8 cellular contexts compared by ENCODE assay signal in genomic region chr7:128167316-128167691, GRCh38.
DNase-seq lines count a peak whose midpoint lies in the region; ATAC-seq and TF ChIP-seq lines count a peak whose summit lies in the region.

No MANE protein-coding gene starts in this region.

- H3K27me3 ChIP-seq in AG04450 (ENCODE audit: control insufficient read depth, insufficient read depth, low read length) (peaks cover 63% of the 10 kb centered on the region), mammary epithelial cell (ENCODE audit: insufficient read depth, low read length) (peaks cover 6% of the 10 kb centered on the region)

- H3K27me3 Mint-ChIP-seq in stimulated activated memory B cell treated with anti-CD40 and anti-IgM and Interleukin-4, amounts not matched to agents 10 μg/mL and 1 μg/mL and 100 μg/mL, for 72 hours = peaks cover 70% of the 10 kb centered on the region

- H3K4me3 Mint-ChIP-seq in stimulated activated memory B cell treated with anti-CD40 and anti-IgM and Interleukin-4, amounts not matched to agents 10 μg/mL and 1 μg/mL and 100 μg/mL, for 72 hours = peak overlapping the region; percentile 80

- intact Hi-C loops in mammary epithelial cell (cut with micrococcal nuclease) = no loop called here

- BruUV-seq in mammary epithelial cell (replicated peaks; lab: Mats Ljungman, UMichigan) = no TSS peak

- peaks cover 7% of the 10 kb centered on the region for H3K36me3 Mint-ChIP-seq in stimulated activated memory B cell treated with anti-CD40 and anti-IgM and Interleukin-4, amounts not matched to agents 10 μg/mL and 1 μg/mL and 100 μg/mL, for 72 hours

- peaks cover 51% of the 10 kb centered on the region for H3K4me1 ChIP-seq in mammary epithelial cell (ENCODE audit: insufficient read depth, low read length)

- TF ChIP-seq CTCF in AG04450 (IDR thresholded peaks at IDR 0.05; ENCODE audit: low read depth, low read length) (no peak), GM20000 (IDR thresholded peaks at IDR 0.05; ENCODE audit: extremely low read depth, missing control alignments) (no peak), mammary epithelial cell (conservative IDR thresholded peaks at IDR 0.05 in 1 of 2, IDR thresholded peaks at IDR 0.05 in 1 of 2; ENCODE audit: extremely low read depth in 1 of 2, insufficient read depth in 1 of 2, low read depth in 1 of 2, low read length in 2 of 2) (no peak)

- CTCF ChIA-PET in AG04450 (lab: Charles Lee) (no interaction called here), mammary epithelial cell (lab: Charles Lee; ENCODE audit: low non-redundant PET) (no interaction called here)

- in situ Hi-C loops in mammary epithelial cell (cut with MboI; ENCODE audit: low sequenced_read_pairs in 2 of 2) = no loop called here

- POLR2A ChIA-PET in AG04450 (lab: Yijun Ruan, JAX) = no interaction called here

- DNase-seq in AG04450 (ENCODE audit: low read depth, low spot score) (no peak), GM20000 (ENCODE audit: low spot score) (peak; percentile 69), NCI-H748 (lab: John Stamatoyannopoulos, UW; ENCODE audit: unreplicated experiment) (peak; percentile 89), mammary epithelial cell (peak; percentile 52), kidney glomerular epithelial cell (lab: John Stamatoyannopoulos, UW) (peak; percentile 35)

- H3K27ac ChIP-seq in AG04450 (ENCODE audit: low read depth, low read length) (no peak overlapping the region), mammary epithelial cell (ENCODE audit: insufficient read depth, low read depth, low read length) (no peak overlapping the region)

- peaks cover 55% of the 10 kb centered on the region for H3K4me1 Mint-ChIP-seq in stimulated activated memory B cell treated with anti-CD40 and anti-IgM and Interleukin-4, amounts not matched to agents 10 μg/mL and 1 μg/mL and 100 μg/mL, for 72 hours

- H4K20me1 ChIP-seq in mammary epithelial cell (ENCODE audit: insufficient read depth, low read length) = no peaks in the 10 kb centered on the region

- peak overlapping the region; percentile 90 for H3K4me2 ChIP-seq in mammary epithelial cell (ENCODE audit: insufficient read depth, low read depth, low read length)

- H3K36me3 ChIP-seq in mammary epithelial cell (ENCODE audit: insufficient read depth, low read length) = no peaks in the 10 kb centered on the region

- peak overlapping the region; percentile 37 for H3K4me3 ChIP-seq in AG04450 (ENCODE audit: low read depth, low read length)
- peak overlapping the region; percentile 35 to 57 (median 49) for H3K4me3 ChIP-seq in mammary epithelial cell (replicated peaks in 1 of 3; ENCODE audit: insufficient read depth in 1 of 3, low read depth in 2 of 3, low read length in 3 of 3)

- H2AFZ ChIP-seq in mammary epithelial cell (ENCODE audit: low read depth, low read length) = peak overlapping the region; percentile 73

- dilution Hi-C loops in mammary epithelial cell (cut with HindIII; ENCODE audit: low sequenced_read_pairs) = no loop called here

- no peaks in the 10 kb centered on the region for H3K79me2 ChIP-seq in mammary epithelial cell (ENCODE audit: insufficient read depth, low read length)

- H3K9me3 ChIP-seq in AG04450 (ENCODE audit: control insufficient read depth, insufficient read depth, low read length) = no peaks in the 10 kb centered on the region; the same call in 1 of the 2 replicates
- H3K9me3 ChIP-seq in mammary epithelial cell (replicated peaks; ENCODE audit: insufficient read depth, low read length) = no peaks in the 10 kb centered on the region

- ATAC-seq in stimulated activated memory B cell treated with anti-CD40 and anti-IgM and Interleukin-4, amounts not matched to agents 10 μg/mL and 1 μg/mL and 100 μg/mL, for 72 hours = peak; percentile 51
- ATAC-seq in HG03159 (IDR thresholded peaks at IDR 0.05; ENCODE audit: unreplicated experiment) (no peak), HG02840 (IDR thresholded peaks at IDR 0.05; ENCODE audit: low FRiP score, unreplicated experiment) (no peak)

- peak overlapping the region; percentile 47 for H3K9ac ChIP-seq in mammary epithelial cell (ENCODE audit: insufficient read depth, low read length)

- H3K9me3 Mint-ChIP-seq in stimulated activated memory B cell treated with anti-CD40 and anti-IgM and Interleukin-4, amounts not matched to agents 10 μg/mL and 1 μg/mL and 100 μg/mL, for 72 hours = no peaks in the 10 kb centered on the region

- H3K27ac Mint-ChIP-seq in stimulated activated memory B cell treated with anti-CD40 and anti-IgM and Interleukin-4, amounts not matched to agents 10 μg/mL and 1 μg/mL and 100 μg/mL, for 72 hours = no peak overlapping the region

- 0% methylated on average over 3 of the region's 38 CpGs for WGBS in mammary epithelial cell (ENCODE audit: low coverage, missing lambda C conversion rate)
